8 cellular contexts compared by ENCODE assay signal in the genomic region with DNA sequence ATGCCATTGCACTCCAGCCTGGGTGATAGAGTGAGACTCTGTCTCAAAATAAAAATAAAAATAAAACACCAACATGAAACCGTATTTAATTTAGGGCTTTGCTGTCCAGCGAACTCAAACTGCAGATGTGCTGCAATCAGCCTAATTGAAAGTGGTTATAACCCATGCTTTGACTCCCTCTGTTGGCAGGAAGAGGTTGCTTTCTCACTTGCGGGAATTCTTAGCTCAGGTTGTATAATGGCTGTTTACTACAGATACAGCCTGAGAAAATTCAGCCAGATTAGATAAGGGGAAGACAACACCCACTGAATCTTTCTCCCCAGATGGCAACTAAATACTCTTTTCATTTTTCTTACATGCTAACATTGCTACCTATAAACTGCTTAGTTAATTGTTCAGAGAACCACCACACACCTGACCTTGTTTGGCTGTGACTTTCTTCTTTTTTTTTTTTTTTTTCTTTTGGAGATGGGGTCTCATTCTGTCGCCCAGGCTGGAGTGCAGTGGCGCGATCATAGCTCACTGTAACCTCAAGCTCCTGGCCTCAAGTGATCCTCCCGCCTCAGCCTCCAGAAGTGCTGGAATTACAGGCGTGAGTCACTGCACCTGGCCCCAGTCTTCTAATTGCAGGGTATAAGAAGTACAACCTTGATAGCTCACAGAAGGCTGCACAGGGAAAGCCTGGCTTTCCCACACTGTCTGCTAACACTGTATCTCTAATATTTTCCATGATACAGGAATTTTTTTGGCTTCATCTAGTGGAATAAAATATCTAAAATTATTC. TPM values are rescaled to one million over a fixed set of nuclear protein-coding genes. Genes with fewer than 3 reads are reported as not detected.
DNase-seq lines count a peak whose midpoint lies in the region; ATAC-seq and TF ChIP-seq lines count a peak whose summit lies in the region.

No MANE protein-coding gene starts in this region.

- H3K79me2 ChIP-seq in neural cell (replicated peaks; ENCODE audit: insufficient read depth, low read length) = no peaks in the 10 kb centered on the region

- H3K4me3 ChIP-seq in neural cell (ENCODE audit: low read length) = peak overlapping the region; percentile 18

- H3K27me3 ChIP-seq in neural cell (ENCODE audit: insufficient read depth, low read depth, low read length) = no peaks in the 10 kb centered on the region

- TF ChIP-seq CTCF in Calu3 (IDR thresholded peaks at IDR 0.05; ENCODE audit: unreplicated experiment) = no peak
- TF ChIP-seq CTCF in activated B cell treated with CpG ODN at 0.5 μM for 24 hours (IDR thresholded peaks at IDR 0.05) = no peak
- TF ChIP-seq CTCF in neural cell (IDR thresholded peaks at IDR 0.05; ENCODE audit: poor library complexity, severe bottlenecking) = peak; percentile 87

- no peaks in the 10 kb centered on the region for H3K27me3 Mint-ChIP-seq in Calu3 (ENCODE audit: unreplicated experiment)
- H3K27me3 Mint-ChIP-seq in activated B cell treated with CpG ODN at 0.5 μM for 24 hours = peaks cover 2% of the 10 kb centered on the region

- no peak overlapping the region for H3K9ac ChIP-seq in neural cell (ENCODE audit: low read length)

- H3K4me1 Mint-ChIP-seq in Calu3 (ENCODE audit: low read depth, unreplicated experiment) (peaks cover 20% of the 10 kb centered on the region), activated B cell treated with CpG ODN at 0.5 μM for 24 hours (peaks cover 24% of the 10 kb centered on the region)

- peaks cover 18% of the 10 kb centered on the region for H3F3A ChIP-seq in neural cell (ENCODE audit: insufficient read depth, low read length, poor library complexity, severe bottlenecking)

- H3K9me2 ChIP-seq in neural cell (ENCODE audit: insufficient read depth, low read length) = no peaks in the 10 kb centered on the region

- DNase-seq in Calu3 = peak; percentile 53
- DNase-seq in HCEC 1CT = peak; percentile 81
- peak; percentile 72 for DNase-seq in NCI-H460 (ENCODE audit: extremely low read depth, low read depth)
- DNase-seq in activated B cell treated with CpG ODN at 0.5 μM for 24 hours = no peak
- peak; percentile 72 for DNase-seq in epidermal melanocyte (ENCODE audit: insufficient read length, low spot score)

- ATAC-seq in activated B cell treated with CpG ODN at 0.5 μM for 24 hours (ENCODE audit: low read depth) (no peak), GM21423 (IDR thresholded peaks at IDR 0.05; ENCODE audit: unreplicated experiment) (no peak), HG02610 (IDR thresholded peaks at IDR 0.05; ENCODE audit: unreplicated experiment) (no peak)

- TF ChIP-seq RAD21 in neural cell (conservative IDR thresholded peaks at IDR 0.05) = peak; percentile 85

- H3K27ac ChIP-seq in neural cell (ENCODE audit: low read length) = peak overlapping the region; percentile 91

- POLR2A ChIA-PET in activated B cell treated with CpG ODN at 0.5 μM for 24 hours (lab: Charles Lee) = interaction anchor here (0.7 to 2.9 kb wide), 3 partner anchors 27 to 214 kb away, joined by 3 to 24 read pairs (median 5); partner anchors contain the start of gene DNTTIP2

- CTCF ChIA-PET in Calu3 (lab: Charles Lee) (interaction anchor here (0.5 to 3.0 kb wide), 14 partner anchors 26 to 540 kb away, joined by 3 to 42 read pairs (median 3); no protein-coding TSS in a partner anchor), activated B cell treated with CpG ODN at 0.5 μM for 24 hours (lab: Charles Lee) (interaction anchor here (0.6 to 5.7 kb wide), 20 partner anchors 23 to 765 kb away, joined by 3 to 83 read pairs (median 3); partner anchors contain the start of gene BCAR3)

- H3K4me3 Mint-ChIP-seq in Calu3 (ENCODE audit: low read depth, unreplicated experiment) (no peak overlapping the region), activated B cell treated with CpG ODN at 0.5 μM for 24 hours (no peak overlapping the region)

- no peak for TF ChIP-seq EP300 in neural cell (conservative IDR thresholded peaks at IDR 0.05; ENCODE audit: poor library complexity, severe bottlenecking)

- intact Hi-C loops in Calu3 (cut with micrococcal nuclease; ENCODE audit: unreplicated experiment) = loop anchor here (1.0 to 10.0 kb wide), 5 partner anchors 63 to 540 kb away; partner anchors contain the start of gene GCLM
- intact Hi-C loops in activated B cell treated with CpG ODN at 0.5 μM for 24 hours (cut with micrococcal nuclease) = loop anchor here (1.0 to 5.0 kb wide), 8 partner anchors 30 to 1083 kb away; partner anchors contain the start of genes CNN3 and DIPK1A

- H3K9me3 Mint-ChIP-seq in Calu3 (ENCODE audit: low read depth, unreplicated experiment) = no peaks in the 10 kb centered on the region
- H3K9me3 Mint-ChIP-seq in activated B cell treated with CpG ODN at 0.5 μM for 24 hours = no peaks in the 10 kb centered on the region

- H3K36me3 ChIP-seq in neural cell (ENCODE audit: insufficient read depth, low read length) = peaks cover 6% of the 10 kb centered on the region

- BruUV-seq in Calu3 (replicated peaks; lab: Mats Ljungman, UMichigan) = TSS peak; percentile 28

- no peak overlapping the region for H2AFZ ChIP-seq in neural cell (ENCODE audit: low read depth, low read length)

- no peaks in the 10 kb centered on the region for H3K9me3 ChIP-seq in neural cell (ENCODE audit: low read length)

- H3K27ac Mint-ChIP-seq in Calu3 (ENCODE audit: unreplicated experiment) (no peak overlapping the region), activated B cell treated with CpG ODN at 0.5 μM for 24 hours (peak overlapping the region; percentile 41)

- H3K4me2 ChIP-seq in neural cell (ENCODE audit: low read length) = no peak overlapping the region

- H3K36me3 Mint-ChIP-seq in Calu3 (ENCODE audit: insufficient read depth, unreplicated experiment) (peaks cover 29% of the 10 kb centered on the region), activated B cell treated with CpG ODN at 0.5 μM for 24 hours (ENCODE audit: low read depth) (peaks cover 10% of the 10 kb centered on the region)

- no peaks in the 10 kb centered on the region for H4K20me1 ChIP-seq in neural cell (ENCODE audit: insufficient read depth)

TF ChIP-seq in neural cell, 6 proteins besides CTCF, POLR2A, EP300 and RAD21:
- TF ChIP-seq EZH2 (IDR thresholded peaks at IDR 0.05; ENCODE audit: borderline replicate concordance, insufficient read depth, low read length, poor library complexity, severe bottlenecking) (no peak), SMC3 (conservative IDR thresholded peaks at IDR 0.05; ENCODE audit: poor library complexity) (peak; percentile 89)

RNA-seq across cellular contexts. Expression of gene DNTTIP2, which starts 34.6 kb away (rescaled TPM):
- total RNA-seq in Calu3 (2022) (71.8 and 76.7 TPM in 2 replicates), activated B cell treated with CpG ODN at 0.5 μM for 24 hours (65.6 and 69.7 TPM in 2 replicates)
- total RNA-seq in NCI-H460 (2014; rRNA removed; shearing (Covaris generic)) = 57.7 and 61.2 TPM in 2 replicates
- 25.3 and 34.6 TPM in 2 replicates for polyA plus RNA-seq in NCI-H460 (2014; cell fraction: nucleus; rRNA removed)
- polyA plus RNA-seq in neural cell = 25.8 and 43.8 TPM in 2 replicates
- polyA minus RNA-seq in neural cell = 49.4 and 57.5 TPM in 2 replicates
